16 cellular contexts compared by ENCODE assay signal in the genomic region with DNA sequence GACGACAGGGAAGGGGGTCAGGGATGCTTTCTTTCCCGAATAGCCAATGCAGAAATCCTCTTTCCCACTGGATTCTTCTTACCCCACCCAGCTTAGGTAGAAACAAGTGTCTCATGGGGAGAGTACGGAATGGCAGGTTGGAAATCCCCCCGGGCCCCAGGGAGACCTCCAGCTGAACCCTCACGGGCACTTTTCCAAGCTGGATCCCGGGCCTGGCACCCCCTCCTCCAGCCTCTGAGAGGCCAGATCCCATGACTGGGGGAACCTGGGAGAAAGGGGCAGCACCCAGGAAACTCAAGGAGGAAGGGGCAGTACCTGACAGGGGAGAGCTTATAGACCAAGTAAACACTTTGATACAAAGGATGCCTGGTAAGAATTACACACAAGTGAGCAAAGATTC. TPM values are rescaled to one million over a fixed set of nuclear protein-coding genes. Genes with fewer than 3 reads are reported as not detected.
A peak's percentile ranks its signal among the peaks of the same experiment; 100 is the strongest.
DNase-seq lines count a peak whose midpoint lies in the region; ATAC-seq and TF ChIP-seq lines count a peak whose summit lies in the region.
"Had no signal": no experiment of that assay in that cellular context is flagged by ENCODE, and none has a peak within 500 bp of the region (broad histone marks: within the 10 kb centered on the region; RNA-seq: fewer than 3 reads in every experiment).

No MANE protein-coding gene starts in this region.

- 4% methylated on average over 4 of the region's 6 CpGs for WGBS in mammary epithelial cell (ENCODE audit: low coverage, missing lambda C conversion rate)
- WGBS in upper lobe of left lung, 2 donors, result 63 to 76% methylated on average over 6 of the region's 6 CpGs

- CTCF ChIA-PET in mammary epithelial cell (lab: Charles Lee; ENCODE audit: low non-redundant PET), result no interaction called here
- CTCF ChIA-PET in activated CD8-positive, alpha-beta T cell treated with anti-CD3 and anti-CD28 coated beads, Interleukin-2, amount 10 ng/mL, durations not matched to agents 7 days and 5 days (lab: Charles Lee), result no interaction called here

- H3K4me1 Mint-ChIP-seq in activated CD8-positive, alpha-beta T cell treated with anti-CD3 and anti-CD28 coated beads, Interleukin-2, amount 10 ng/mL, durations not matched to agents 7 days and 5 days (ENCODE audit: low read depth), result peaks cover 17% of the 10 kb centered on the region

- DNase-seq in mammary epithelial cell (peak; percentile 75), foreskin keratinocyte (no peak), retinal pigment epithelial cell (ENCODE audit: low read depth) (peak; percentile 42), upper lobe of left lung (no peak)
- no peak for DNase-seq in activated CD8-positive, alpha-beta T cell treated with anti-CD3 and anti-CD28 coated beads, Interleukin-2, amount 10 ng/mL, durations not matched to agents 7 days and 5 days
- DNase-seq: DMS 273 treated with DMSO at 0.1 percent for 48 hours, KBM-7, NCI-H1092, NCI-H1694, NCI-H774, SHP77 had no signal

- H3K9me3 ChIP-seq in mammary epithelial cell (replicated peaks; ENCODE audit: insufficient read depth, low read length) (no peaks in the 10 kb centered on the region), upper lobe of left lung (no peaks in the 10 kb centered on the region)
- H3K9me3 ChIP-seq: BLaER1 had no signal

- H3K4me1 ChIP-seq in mammary epithelial cell (ENCODE audit: insufficient read depth, low read length) (peaks cover 54% of the 10 kb centered on the region), foreskin keratinocyte (peaks cover 31% of the 10 kb centered on the region), upper lobe of left lung (peaks cover 11 to 18% (median 14%) of the 10 kb centered on the region in 4 donors)

- no peak for ATAC-seq in foreskin keratinocyte
- no peak for ATAC-seq in upper lobe of left lung (ENCODE audit: low FRiP score in 2 of 2)
- ATAC-seq in activated CD8-positive, alpha-beta T cell treated with anti-CD3 and anti-CD28 coated beads, Interleukin-2, amount 10 ng/mL, durations not matched to agents 7 days and 5 days, result no peak
- no peak for ATAC-seq in GM19455 (IDR thresholded peaks at IDR 0.05; ENCODE audit: unreplicated experiment)
- ATAC-seq in HG02938 (IDR thresholded peaks at IDR 0.05; ENCODE audit: unreplicated experiment), result no peak
- ATAC-seq: Panc1 had no signal

- POLR2A ChIA-PET in activated CD8-positive, alpha-beta T cell treated with anti-CD3 and anti-CD28 coated beads, Interleukin-2, amount 10 ng/mL, durations not matched to agents 7 days and 5 days (lab: Charles Lee), result no interaction called here

- dilution Hi-C loops in mammary epithelial cell (cut with HindIII; ENCODE audit: low sequenced_read_pairs), result no loop called here

- H3K4me3 ChIP-seq in mammary epithelial cell (replicated peaks in 1 of 3; ENCODE audit: insufficient read depth in 1 of 3, low read depth in 2 of 3, low read length in 3 of 3), result peak overlapping the region; percentile 79 to 98 (median 91)
- H3K4me3 ChIP-seq in retinal pigment epithelial cell (ENCODE audit: low read length), result peak overlapping the region; percentile 14
- H3K4me3 ChIP-seq in upper lobe of left lung, result peak overlapping the region in 3 of 4 donors; percentile 22 to 42 (median 32)
- H3K4me3 ChIP-seq: BLaER1 had no signal

- TF ChIP-seq EP300 in upper lobe of left lung (IDR thresholded peaks at IDR 0.05), result no peak

- TF ChIP-seq CTCF in mammary epithelial cell (conservative IDR thresholded peaks at IDR 0.05 in 1 of 2, IDR thresholded peaks at IDR 0.05 in 1 of 2; ENCODE audit: extremely low read depth in 1 of 2, insufficient read depth in 1 of 2, low read depth in 1 of 2, low read length in 2 of 2) (no peak), foreskin keratinocyte (conservative IDR thresholded peaks at IDR 0.05) (no peak), retinal pigment epithelial cell (conservative IDR thresholded peaks at IDR 0.05; ENCODE audit: low read depth, low read length) (no peak), upper lobe of left lung (IDR thresholded peaks at IDR 0.05) (no peak)

- no peaks in the 10 kb centered on the region for H4K20me1 ChIP-seq in mammary epithelial cell (ENCODE audit: insufficient read depth, low read length)
- H4K20me1 ChIP-seq: BLaER1 had no signal

- H3K79me2 ChIP-seq in mammary epithelial cell (ENCODE audit: insufficient read depth, low read length), result peaks cover 68% of the 10 kb centered on the region

- H3K27me3 Mint-ChIP-seq in activated CD8-positive, alpha-beta T cell treated with anti-CD3 and anti-CD28 coated beads, Interleukin-2, amount 10 ng/mL, durations not matched to agents 7 days and 5 days (ENCODE audit: low read depth), result peaks cover 57% of the 10 kb centered on the region

- no peak for TF ChIP-seq POLR2A in upper lobe of left lung (IDR thresholded peaks at IDR 0.05)

- no peaks in the 10 kb centered on the region for H3K36me3 Mint-ChIP-seq in activated CD8-positive, alpha-beta T cell treated with anti-CD3 and anti-CD28 coated beads, Interleukin-2, amount 10 ng/mL, durations not matched to agents 7 days and 5 days (ENCODE audit: low read depth)

- H3K27me3 ChIP-seq in mammary epithelial cell (ENCODE audit: insufficient read depth, low read length), result no peaks in the 10 kb centered on the region
- no peaks in the 10 kb centered on the region for H3K27me3 ChIP-seq in foreskin keratinocyte
- peaks cover 0 to 18% (median 2%) of the 10 kb centered on the region in 4 donors for H3K27me3 ChIP-seq in upper lobe of left lung

- peak overlapping the region; percentile 87 for H3K4me2 ChIP-seq in mammary epithelial cell (ENCODE audit: insufficient read depth, low read depth, low read length)

- H3K27ac Mint-ChIP-seq in activated CD8-positive, alpha-beta T cell treated with anti-CD3 and anti-CD28 coated beads, Interleukin-2, amount 10 ng/mL, durations not matched to agents 7 days and 5 days, result no peak overlapping the region

- no peaks in the 10 kb centered on the region for H3K9me3 Mint-ChIP-seq in activated CD8-positive, alpha-beta T cell treated with anti-CD3 and anti-CD28 coated beads, Interleukin-2, amount 10 ng/mL, durations not matched to agents 7 days and 5 days (ENCODE audit: insufficient read depth)

- intact Hi-C loops in mammary epithelial cell (cut with micrococcal nuclease), result loop anchor here (10.0 kb wide), 1 partner anchor 220 kb away; the partner anchor contains the start of gene CSRP1

- in situ Hi-C loops in mammary epithelial cell (cut with MboI; ENCODE audit: low sequenced_read_pairs in 2 of 2), result no loop called here

- peak overlapping the region; percentile 89 for H3K27ac ChIP-seq in mammary epithelial cell (ENCODE audit: insufficient read depth, low read depth, low read length)
- peak overlapping the region; percentile 98 for H3K27ac ChIP-seq in foreskin keratinocyte
- H3K27ac ChIP-seq in upper lobe of left lung, result no peak overlapping the region
- H3K27ac ChIP-seq: BLaER1 had no signal

- BruUV-seq in mammary epithelial cell (replicated peaks; lab: Mats Ljungman, UMichigan), result no TSS peak

- H3K9ac ChIP-seq in mammary epithelial cell (ENCODE audit: insufficient read depth, low read length), result peak overlapping the region; percentile 97
- H3K9ac ChIP-seq: BLaER1 had no signal

- H3K4me3 Mint-ChIP-seq in activated CD8-positive, alpha-beta T cell treated with anti-CD3 and anti-CD28 coated beads, Interleukin-2, amount 10 ng/mL, durations not matched to agents 7 days and 5 days, result no peak overlapping the region

- H2AFZ ChIP-seq in mammary epithelial cell (ENCODE audit: low read depth, low read length), result peak overlapping the region; percentile 81

- H3K36me3 ChIP-seq in mammary epithelial cell (ENCODE audit: insufficient read depth, low read length), result no peaks in the 10 kb centered on the region
- no peaks in the 10 kb centered on the region for H3K36me3 ChIP-seq in upper lobe of left lung
- H3K36me3 ChIP-seq: BLaER1 had no signal

RNA-seq across cellular contexts. Expression of gene PKP1, which starts 1.3 kb away (rescaled TPM):
- 100 to 1,000 TPM; 102 to 201 TPM for total RNA-seq in mammary epithelial cell
- polyA plus RNA-seq in mammary epithelial cell, result 155 TPM
- 253 TPM for polyA minus RNA-seq in mammary epithelial cell
- total RNA-seq in foreskin keratinocyte, result 153 and 171 TPM in 2 replicates
- 92.5 and 104 TPM in 2 replicates for polyA plus RNA-seq in foreskin keratinocyte
- total RNA-seq in upper lobe of left lung, result 1 to 10 TPM in 5 of 6 donors, under 1 TPM in 1; 0.86 to 4.9 (median 2.5) TPM
- not detected for total RNA-seq in activated CD8-positive, alpha-beta T cell treated with anti-CD3 and anti-CD28 coated beads, Interleukin-2, amount 10 ng/mL, durations not matched to agents 7 days and 5 days
- total RNA-seq: H4 had no signal

Comparison
In these comparisons a context has a peak if more than half of its experiments do, and no peak if none do; other contexts are left out.
1. DNase-seq: peak in mammary epithelial cell (single experiment) and retinal pigment epithelial cell (single experiment); none in foreskin keratinocyte (0 of 2), upper lobe of left lung (0 of 2) and activated CD8-positive, alpha-beta T cell treated with anti-CD3 and anti-CD28 coated beads, Interleukin-2, amount 10 ng/mL, durations not matched to agents 7 days and 5 days (single experiment).
2. H3K27ac ChIP-seq: peak in mammary epithelial cell (single experiment) and foreskin keratinocyte (single experiment); none in upper lobe of left lung (0 of 4).
3. H3K4me3 ChIP-seq: peak in every context shown above with its lines; median percentile 91 in mammary epithelial cell; 32 in upper lobe of left lung; 14 in retinal pigment epithelial cell.
4. RNA of gene PKP1, which starts 1.3 kb away (total RNA-seq): 102 to 201 TPM in mammary epithelial cell and 153 to 171 TPM in foreskin keratinocyte; 0.86 to 4.9 TPM in upper lobe of left lung and not detected in activated CD8-positive, alpha-beta T cell treated with anti-CD3 and anti-CD28 coated beads, Interleukin-2, amount 10 ng/mL, durations not matched to agents 7 days and 5 days; every median in the first group is over 10 times any median in the second.